In the genomic region with DNA sequence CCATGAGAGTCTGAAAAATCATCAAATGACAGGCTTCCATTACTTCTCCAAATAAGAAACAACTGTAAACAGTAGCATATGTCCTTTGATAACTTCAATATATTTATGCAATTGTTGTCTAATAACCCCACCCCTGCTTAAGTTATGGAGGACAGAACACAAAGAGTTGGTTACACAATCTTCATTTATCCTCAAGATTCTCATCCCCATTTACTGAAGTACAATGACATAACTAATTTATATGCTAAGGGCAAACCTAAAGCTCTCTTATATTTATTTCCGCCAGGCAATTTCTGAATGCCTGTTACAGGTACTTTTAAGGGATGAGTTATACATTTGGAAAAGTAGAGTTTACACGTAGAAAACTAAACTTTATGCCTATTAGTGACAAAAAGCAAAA, we compare ENCODE assay signal across 17 cellular contexts. TPM values are rescaled to one million over a fixed set of nuclear protein-coding genes. Genes with fewer than 3 reads are reported as not detected.
A peak's percentile ranks its signal among the peaks of the same experiment; 100 is the strongest.
DNase-seq lines count a peak whose midpoint lies in the region; ATAC-seq and TF ChIP-seq lines count a peak whose summit lies in the region.
"Had no signal": no experiment of that assay in that cellular context is flagged by ENCODE, and none has a peak within 500 bp of the region (broad histone marks: within the 10 kb centered on the region; RNA-seq: fewer than 3 reads in every experiment).

No MANE protein-coding gene starts in this region.

- DNase-seq in activated T-cell treated with anti-CD3 and anti-CD28 coated beads, Interleukin-2, amount 50 U/mL, for 24 hours: no peak
- DNase-seq in activated T-cell treated with anti-CD3 and anti-CD28 coated beads, Interleukin-2, amount 50 U/mL, for 1 hour: no peak
- no peak for DNase-seq in CD4-positive, alpha-beta memory T cell
- DNase-seq in activated B cell treated with CpG ODN at 0.5 μM for 24 hours (no peak), NOMO-1 treated with dmso at 0.1 percent for 144 hours (lab: John Stamatoyannopoulos, UW; ENCODE audit: unreplicated experiment) (no peak)
- DNase-seq: COR-L47, GF-D8, H7, IMR-90, NCI-H187 treated with DMSO at 0.1 percent for 48 hours, NCI-H526 treated with DMSO at 0.1 percent for 48 hours, SHP77 had no signal

- H3K27ac Mint-ChIP-seq in activated T-cell treated with anti-CD3 and anti-CD28 coated beads, Interleukin-2, amount 50 U/mL, for 24 hours: peak overlapping the region; percentile 31
- H3K27ac Mint-ChIP-seq in CD4-positive, alpha-beta memory T cell: peak overlapping the region in 3 of 7 donors; percentile 1 to 54 (median 5)
- H3K27ac Mint-ChIP-seq in activated B cell treated with CpG ODN at 0.5 μM for 24 hours: peak overlapping the region; percentile 4

- H3K27me3 ChIP-seq in CD4-positive, alpha-beta memory T cell (ENCODE audit: insufficient read depth, low read length): no peaks in the 10 kb centered on the region
- H3K27me3 ChIP-seq in neutrophil: no peaks in the 10 kb centered on the region

- intact Hi-C loops in CD4-positive, alpha-beta memory T cell (cut with micrococcal nuclease): no loop called here
- intact Hi-C loops in activated B cell treated with CpG ODN at 0.5 μM for 24 hours (cut with micrococcal nuclease): no loop called here

- H3K27me3 Mint-ChIP-seq in activated T-cell treated with anti-CD3 and anti-CD28 coated beads, Interleukin-2, amount 50 U/mL, for 24 hours: no peaks in the 10 kb centered on the region
- no peaks in the 10 kb centered on the region for H3K27me3 Mint-ChIP-seq in CD4-positive, alpha-beta memory T cell
- no peaks in the 10 kb centered on the region for H3K27me3 Mint-ChIP-seq in activated B cell treated with CpG ODN at 0.5 μM for 24 hours

- no peak for ATAC-seq in activated B cell treated with CpG ODN at 0.5 μM for 24 hours (ENCODE audit: low read depth)
- ATAC-seq in GM19328 (IDR thresholded peaks at IDR 0.05; ENCODE audit: unreplicated experiment): no peak
- ATAC-seq in GM18520 (IDR thresholded peaks at IDR 0.05; ENCODE audit: unreplicated experiment): no peak
- ATAC-seq: SK-N-SH treated with all-trans-retinoic acid at 6 μM for 48 hours had no signal

- no peak overlapping the region for H3K4me3 Mint-ChIP-seq in activated T-cell treated with anti-CD3 and anti-CD28 coated beads, Interleukin-2, amount 50 U/mL, for 24 hours
- H3K4me3 Mint-ChIP-seq in CD4-positive, alpha-beta memory T cell: peak overlapping the region in 6 of 8 donors; percentile 2 to 56 (median 18)
- no peak overlapping the region for H3K4me3 Mint-ChIP-seq in activated B cell treated with CpG ODN at 0.5 μM for 24 hours

- POLR2A ChIA-PET in CD4-positive, alpha-beta memory T cell (lab: Charles Lee; ENCODE audit: partially characterized antibody): interaction anchor here (1.9 kb wide), 1 partner anchor 12 kb away, joined by 6 read pairs; a partner anchor contains a TSS
- POLR2A ChIA-PET in activated B cell treated with CpG ODN at 0.5 μM for 24 hours (lab: Charles Lee): no interaction called here

- H3K9me3 ChIP-seq in CD4-positive, alpha-beta memory T cell (ENCODE audit: control insufficient read depth in 1 of 2, low read length in 2 of 2): no peaks in the 10 kb centered on the region
- H3K9me3 ChIP-seq in neutrophil: no peaks in the 10 kb centered on the region

- peaks cover 89% of the 10 kb centered on the region for H3K4me1 Mint-ChIP-seq in activated T-cell treated with anti-CD3 and anti-CD28 coated beads, Interleukin-2, amount 50 U/mL, for 24 hours (ENCODE audit: low read depth)
- peaks cover 79 to 96% (median 87%) of the 10 kb centered on the region in 4 donors for H3K4me1 Mint-ChIP-seq in CD4-positive, alpha-beta memory T cell
- H3K4me1 Mint-ChIP-seq in activated B cell treated with CpG ODN at 0.5 μM for 24 hours: peaks cover 91% of the 10 kb centered on the region

- H3K27ac ChIP-seq in CD4-positive, alpha-beta memory T cell (ENCODE audit: low read depth, low read length): no peak overlapping the region
- peak overlapping the region; percentile 1 for H3K27ac ChIP-seq in neutrophil
- H3K27ac ChIP-seq: 22Rv1 had no signal

- H3K36me3 Mint-ChIP-seq in activated T-cell treated with anti-CD3 and anti-CD28 coated beads, Interleukin-2, amount 50 U/mL, for 24 hours (ENCODE audit: low read depth): peaks cover 74% of the 10 kb centered on the region
- peaks cover 34 to 40% of the 10 kb centered on the region in 2 donors for H3K36me3 Mint-ChIP-seq in CD4-positive, alpha-beta memory T cell
- H3K36me3 Mint-ChIP-seq in activated B cell treated with CpG ODN at 0.5 μM for 24 hours (ENCODE audit: low read depth): peaks cover 50% of the 10 kb centered on the region

- CTCF ChIA-PET in CD4-positive, alpha-beta memory T cell (lab: Charles Lee; ENCODE audit: partially characterized antibody): no interaction called here
- CTCF ChIA-PET in activated B cell treated with CpG ODN at 0.5 μM for 24 hours (lab: Charles Lee): no interaction called here

- peaks cover 84% of the 10 kb centered on the region for H3K4me1 ChIP-seq in CD4-positive, alpha-beta memory T cell (ENCODE audit: insufficient read depth, low read length)
- peaks cover 40 to 44% of the 10 kb centered on the region in 2 experiments for H3K4me1 ChIP-seq in neutrophil (ENCODE audit: control insufficient read depth in 1 of 2, insufficient read depth in 1 of 2, low read depth in 1 of 2, low read length in 1 of 2)

- TF ChIP-seq CTCF in activated B cell treated with CpG ODN at 0.5 μM for 24 hours (IDR thresholded peaks at IDR 0.05): no peak
- no peak for TF ChIP-seq CTCF in neutrophil (IDR thresholded peaks at IDR 0.05)

- peaks cover 2% of the 10 kb centered on the region for H3K9me3 Mint-ChIP-seq in activated T-cell treated with anti-CD3 and anti-CD28 coated beads, Interleukin-2, amount 50 U/mL, for 24 hours
- peaks cover 0 to 6% (median 2%) of the 10 kb centered on the region in 8 donors for H3K9me3 Mint-ChIP-seq in CD4-positive, alpha-beta memory T cell
- no peaks in the 10 kb centered on the region for H3K9me3 Mint-ChIP-seq in activated B cell treated with CpG ODN at 0.5 μM for 24 hours

- no peaks in the 10 kb centered on the region for H3K36me3 ChIP-seq in CD4-positive, alpha-beta memory T cell (ENCODE audit: insufficient read depth, low read length)
- no peaks in the 10 kb centered on the region for H3K36me3 ChIP-seq in neutrophil

- H3K4me3 ChIP-seq in CD4-positive, alpha-beta memory T cell (ENCODE audit: low read length in 2 of 2): no peak overlapping the region
- H3K4me3 ChIP-seq in neutrophil (ENCODE audit: low read depth in 1 of 2, low read length in 1 of 2): no peak overlapping the region

RNA-seq across cellular contexts. Expression of a gene that starts 12.3 kb away (rescaled TPM):
- 100 to 1,000 TPM; 212 to 236 TPM for total RNA-seq in CD4-positive, alpha-beta memory T cell
- polyA plus RNA-seq in CD4-positive, alpha-beta memory T cell: 100 to 1,000 TPM in 1 of 2 donors, 10 to 100 TPM in 1; 62.4 to 127 TPM
- 180 and 198 TPM in 2 replicates for total RNA-seq in activated B cell treated with CpG ODN at 0.5 μM for 24 hours

Comparison
In these comparisons a context has a peak if more than half of its experiments do, and no peak if none do; other contexts are left out.
1. H3K4me3 Mint-ChIP-seq: peak in CD4-positive, alpha-beta memory T cell (6 of 8); none in activated T-cell treated with anti-CD3 and anti-CD28 coated beads, Interleukin-2, amount 50 U/mL, for 24 hours (single experiment) and activated B cell treated with CpG ODN at 0.5 μM for 24 hours (single experiment).